ENCODE assay signal across 8 cellular contexts in the genomic region with DNA sequence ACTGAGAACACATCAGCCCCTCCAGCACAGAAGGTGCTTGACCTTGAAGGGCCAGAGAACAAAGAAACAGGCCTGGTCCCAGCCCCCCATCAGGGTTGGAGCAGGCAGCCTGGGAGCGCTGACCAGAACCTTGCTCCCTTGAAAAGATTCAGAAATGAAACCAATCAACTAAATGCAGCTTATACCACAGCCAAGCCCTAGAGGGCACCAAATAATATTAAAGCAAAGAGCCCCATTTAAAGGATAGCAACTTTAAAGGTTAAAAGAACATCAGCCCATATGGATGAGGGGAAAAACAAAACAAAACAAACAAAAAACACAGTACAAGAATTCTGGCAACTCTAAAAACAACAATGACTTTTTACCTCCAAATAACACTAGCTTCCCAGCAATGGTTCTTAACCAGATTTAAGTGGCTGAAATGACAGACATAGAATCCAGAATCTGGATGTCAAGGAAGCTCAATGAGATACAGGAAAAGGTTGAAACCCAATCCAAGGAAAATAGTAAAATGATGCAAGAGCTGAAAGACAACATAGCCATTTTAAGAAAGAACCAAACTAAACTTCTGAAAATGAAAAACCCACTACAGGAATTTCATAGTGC.
DNase-seq lines count a peak whose midpoint lies in the region; ATAC-seq and TF ChIP-seq lines count a peak whose summit lies in the region.

No MANE protein-coding gene starts in this region.

- no peak overlapping the region for H3K27ac Mint-ChIP-seq in activated T-cell treated with anti-CD3 and anti-CD28 coated beads, Interleukin-2, amount 50 U/mL, for 72 hours
- H3K27ac Mint-ChIP-seq in natural killer cell: no peak overlapping the region

- no peak overlapping the region for H3K4me3 Mint-ChIP-seq in activated T-cell treated with anti-CD3 and anti-CD28 coated beads, Interleukin-2, amount 50 U/mL, for 72 hours
- H3K4me3 Mint-ChIP-seq in natural killer cell: no peak overlapping the region

- DNase-seq in heart left ventricle: no peak
- no peak for DNase-seq in cardiac septum (ENCODE audit: low spot score)
- no peak for DNase-seq in Panc1 (ENCODE audit: low read depth, low spot score)
- peak; percentile 11 for DNase-seq in hepatic stellate cell (ENCODE audit: low spot score)
- no peak for DNase-seq in upper lobe of right lung
- no peak for DNase-seq in activated CD8-positive, alpha-beta memory T cell treated with anti-CD3 and anti-CD28 coated beads, Interleukin-2, amount 50 U/mL, for 4 hours
- DNase-seq in activated T-cell treated with anti-CD3 and anti-CD28 coated beads, Interleukin-2, amount 50 U/mL, for 72 hours: no peak
- DNase-seq in natural killer cell: no peak

- H3K9me3 Mint-ChIP-seq in activated T-cell treated with anti-CD3 and anti-CD28 coated beads, Interleukin-2, amount 50 U/mL, for 72 hours: peaks cover 7 to 8% of the 10 kb centered on the region in 2 donors
- peaks cover 11 to 13% of the 10 kb centered on the region in 2 donors for H3K9me3 Mint-ChIP-seq in natural killer cell

- no peak for TF ChIP-seq POLR2A in heart left ventricle (IDR thresholded peaks at IDR 0.05)

- in situ Hi-C loops in Panc1 (cut with HindIII; ENCODE audit: low pct_unique_long_range_greater_than_20kb, low sequenced_read_pairs): no loop called here

- WGBS in heart left ventricle, 4 donors: 44 to 58% (median 50%) methylated on average over 1 of the region's 1 CpG

- ATAC-seq in heart left ventricle: peak in 1 of 4 donors; percentile 15
- ATAC-seq in Panc1: no peak
- peak; percentile 27 for ATAC-seq in upper lobe of right lung
- ATAC-seq in activated T-cell treated with anti-CD3 and anti-CD28 coated beads, Interleukin-2, amount 50 U/mL, for 72 hours (replicated peaks in 1 of 2): no peak
- ATAC-seq in natural killer cell: no peak

- H3K4me1 ChIP-seq in heart left ventricle (no peaks in the 10 kb centered on the region), Panc1 (ENCODE audit: control insufficient read depth, insufficient read depth, low read length) (no peaks in the 10 kb centered on the region), upper lobe of right lung (no peaks in the 10 kb centered on the region)

- H3K27me3 ChIP-seq in heart left ventricle: no peaks in the 10 kb centered on the region
- no peaks in the 10 kb centered on the region for H3K27me3 ChIP-seq in Panc1 (ENCODE audit: control insufficient read depth, insufficient read depth, low read length)
- H3K27me3 ChIP-seq in upper lobe of right lung: no peaks in the 10 kb centered on the region

- TF ChIP-seq CTCF in heart left ventricle (IDR thresholded peaks at IDR 0.05) (peak in 11 of 12 donors; percentile 17 to 58 (median 37)), Panc1 (IDR thresholded peaks at IDR 0.05) (peak; percentile 53), upper lobe of right lung (IDR thresholded peaks at IDR 0.05) (peak; percentile 50), natural killer cell (IDR thresholded peaks at IDR 0.05) (no peak)

- H3K36me3 ChIP-seq in heart left ventricle (no peaks in the 10 kb centered on the region), Panc1 (ENCODE audit: control insufficient read depth, insufficient read depth, low read length) (no peaks in the 10 kb centered on the region), upper lobe of right lung (no peaks in the 10 kb centered on the region)

- POLR2A ChIA-PET in Panc1 (lab: Charles Lee): no interaction called here

- no TSS peak for BruUV-seq in Panc1 (replicated peaks; lab: Mats Ljungman, UMichigan)

- no peak overlapping the region for H3K4me3 ChIP-seq in heart left ventricle
- H3K4me3 ChIP-seq in Panc1 (ENCODE audit: low read depth in 2 of 2, low read length in 2 of 2): no peak overlapping the region
- H3K4me3 ChIP-seq in upper lobe of right lung: no peak overlapping the region

- no peaks in the 10 kb centered on the region for H3K4me1 Mint-ChIP-seq in activated T-cell treated with anti-CD3 and anti-CD28 coated beads, Interleukin-2, amount 50 U/mL, for 72 hours (ENCODE audit: low read depth)
- no peaks in the 10 kb centered on the region for H3K4me1 Mint-ChIP-seq in natural killer cell

- H3K27me3 Mint-ChIP-seq in activated T-cell treated with anti-CD3 and anti-CD28 coated beads, Interleukin-2, amount 50 U/mL, for 72 hours (ENCODE audit: low read depth): no peaks in the 10 kb centered on the region
- no peaks in the 10 kb centered on the region for H3K27me3 Mint-ChIP-seq in natural killer cell (ENCODE audit: low read depth in 2 of 2)

- no peaks in the 10 kb centered on the region for H3K36me3 Mint-ChIP-seq in activated T-cell treated with anti-CD3 and anti-CD28 coated beads, Interleukin-2, amount 50 U/mL, for 72 hours (ENCODE audit: insufficient read depth in 2 of 2)
- H3K36me3 Mint-ChIP-seq in natural killer cell: no peaks in the 10 kb centered on the region

- H3K27ac ChIP-seq in heart left ventricle (no peak overlapping the region), Panc1 (ENCODE audit: low read length) (no peak overlapping the region), upper lobe of right lung (no peak overlapping the region)

- CTCF ChIA-PET in Panc1 (lab: Charles Lee): interaction anchor here (0.5 to 0.7 kb wide), 3 partner anchors 402 to 1023 kb away, joined by 4 to 14 read pairs (median 4); no protein-coding TSS in a partner anchor

- intact Hi-C loops in heart left ventricle (cut with DNase I) (no loop called here), cardiac septum (cut with DNase I) (no loop called here), Panc1 (cut with micrococcal nuclease; ENCODE audit: unreplicated experiment) (no loop called here), upper lobe of right lung (cut with DNase I) (no loop called here), natural killer cell (cut with micrococcal nuclease) (no loop called here)

- H3K9me3 ChIP-seq in heart left ventricle (no peaks in the 10 kb centered on the region), Panc1 (ENCODE audit: control insufficient read depth, insufficient read depth, low read depth, low read length) (no peaks in the 10 kb centered on the region), upper lobe of right lung (no peaks in the 10 kb centered on the region)
